Comparison of ENCODE assay signal across 8 cellular contexts in the genomic region with DNA sequence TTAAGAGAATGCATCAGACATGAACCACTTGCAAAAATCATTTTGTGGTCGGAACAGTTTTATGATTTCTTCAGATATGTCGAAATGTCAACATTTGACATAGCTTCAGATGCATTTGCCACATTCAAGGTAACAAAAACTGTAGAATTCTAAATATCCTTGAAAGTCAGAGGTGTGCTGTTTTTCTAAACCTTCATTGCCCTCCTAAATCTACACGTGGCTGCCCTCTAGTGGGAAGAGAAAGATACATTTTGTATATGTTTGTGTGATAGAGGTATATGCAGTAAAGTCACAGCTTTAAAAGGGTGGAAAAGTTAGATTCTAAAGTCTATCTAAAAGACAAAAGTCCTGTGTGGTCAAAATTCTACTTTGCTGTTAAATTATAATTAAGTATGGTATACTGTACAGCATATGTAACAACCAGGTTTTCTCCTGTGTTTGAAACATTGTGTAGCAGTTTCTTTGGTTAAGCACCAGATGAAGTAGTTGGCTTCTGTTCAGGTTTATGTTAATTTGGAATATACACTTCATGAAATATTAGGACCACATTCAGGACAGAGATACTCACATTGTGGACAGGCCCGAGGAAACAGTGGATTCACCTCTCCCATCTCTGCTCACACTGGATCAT.
DNase-seq lines count a peak whose midpoint lies in the region; ATAC-seq, FAIRE-seq and TF ChIP-seq lines count a peak whose summit lies in the region.

No MANE protein-coding gene starts in this region.

- H3K27ac ChIP-seq in PC-3 (ENCODE audit: low read length) (peak overlapping the region; percentile 98), ascending aorta (no peak overlapping the region), keratinocyte (ENCODE audit: control insufficient read depth, insufficient read depth, low read length) (peak overlapping the region; percentile 10), tibial nerve (no peak overlapping the region)

- WGBS in tibial nerve, 2 donors = 53 to 59% methylated on average over 4 of the region's 4 CpGs

- CTCF ChIA-PET in PC-3 (lab: Charles Lee) = interaction anchor here (0.6 to 1.7 kb wide), 12 partner anchors 24 to 639 kb away, joined by 3 to 22 read pairs (median 4); no protein-coding TSS in a partner anchor

- H3K79me2 ChIP-seq in PC-3 (ENCODE audit: low read length) (peaks cover 54% of the 10 kb centered on the region), keratinocyte (ENCODE audit: control insufficient read depth, insufficient read depth, low read length) (peaks cover 50% of the 10 kb centered on the region)

- intact Hi-C loops in PC-3 (cut with micrococcal nuclease) = loop anchor here (1.0 to 10.0 kb wide), 7 partner anchors 62 to 790 kb away; partner anchors contain the start of genes SP100 and SP140
- intact Hi-C loops in ascending aorta (cut with DNase I) = loop anchor here (1.0 kb wide), 1 partner anchor 86 kb away; no protein-coding TSS in a partner anchor

- H4K20me1 ChIP-seq in PC-3 (ENCODE audit: low read length) (no peaks in the 10 kb centered on the region), keratinocyte (ENCODE audit: control insufficient read depth, extremely low read depth, insufficient read depth, low read length) (no peaks in the 10 kb centered on the region)

- H3K4me1 ChIP-seq in PC-3 (ENCODE audit: insufficient read depth, low read length) = peaks cover 51% of the 10 kb centered on the region
- peaks cover 8 to 21% of the 10 kb centered on the region in 2 donors for H3K4me1 ChIP-seq in ascending aorta
- H3K4me1 ChIP-seq in keratinocyte (ENCODE audit: control insufficient read depth, extremely low read depth, insufficient read depth, low read length) = peaks cover 30% of the 10 kb centered on the region
- peaks cover 0 to 31% (median 10%) of the 10 kb centered on the region in 4 donors for H3K4me1 ChIP-seq in tibial nerve

- no peak for TF ChIP-seq EP300 in tibial nerve (IDR thresholded peaks at IDR 0.05)

- H3K4me3 ChIP-seq in HFF-Myc (replicated peaks; ENCODE audit: low read depth, low read length) (no peak overlapping the region), PC-3 (ENCODE audit: low read length) (no peak overlapping the region), ascending aorta (no peak overlapping the region), keratinocyte (ENCODE audit: control insufficient read depth in 2 of 3, extremely low read depth in 1 of 3, insufficient read depth in 2 of 3, low read depth in 1 of 3, low read length in 3 of 3) (no peak overlapping the region), tibial nerve (no peak overlapping the region)

- H3K9me1 ChIP-seq in keratinocyte (ENCODE audit: control insufficient read depth, extremely low read depth, insufficient read depth, low read length) = no peaks in the 10 kb centered on the region

- TF ChIP-seq POLR2A in tibial nerve (IDR thresholded peaks at IDR 0.05) = no peak

- peak; percentile 68 for DNase-seq in DMS53 (lab: John Stamatoyannopoulos, UW)
- no peak for DNase-seq in HFF-Myc (ENCODE audit: extremely low read depth, low read depth)
- peak; percentile 87 for DNase-seq in PC-3
- DNase-seq in ascending aorta (ENCODE audit: low spot score in 2 of 2) = no peak
- no peak for DNase-seq in keratinocyte (ENCODE audit: low read depth, low spot score)
- DNase-seq in tibial nerve (ENCODE audit: low spot score in 2 of 2) = peak in 1 of 2 donors; percentile 48
- no peak for DNase-seq in ureter (ENCODE audit: low spot score)

- POLR2A ChIA-PET in PC-3 (lab: Charles Lee; ENCODE audit: unreplicated experiment) = interaction anchor here (0.6 to 0.9 kb wide), 3 partner anchors 25 to 181 kb away, joined by 3 to 4 read pairs (median 3); no protein-coding TSS in a partner anchor

- H2AFZ ChIP-seq in PC-3 (ENCODE audit: low read length) = no peak overlapping the region
- no peak overlapping the region for H2AFZ ChIP-seq in keratinocyte (ENCODE audit: control insufficient read depth, low read length)

- dilution Hi-C loops in keratinocyte (cut with MboI; ENCODE audit: extremely low pct_ligation_motif_present, low sequenced_read_pairs) = no loop called here

- H3F3A ChIP-seq in PC-3 (ENCODE audit: low read length, unreplicated experiment) = peaks cover 10% of the 10 kb centered on the region

- FAIRE-seq in keratinocyte (lab: Jason Lieb, UNC) = no peak

- peak; percentile 54 for TF ChIP-seq CTCF in HFF-Myc (IDR thresholded peaks at IDR 0.05; ENCODE audit: low read depth, low read length, missing control alignments)
- peak; percentile 77 for TF ChIP-seq CTCF in PC-3 (conservative IDR thresholded peaks at IDR 0.05; ENCODE audit: low read depth, low read length)
- peak; percentile 60 to 72 (median 69) for TF ChIP-seq CTCF in ascending aorta (IDR thresholded peaks at IDR 0.05)
- TF ChIP-seq CTCF in keratinocyte (optimal IDR thresholded peaks at IDR 0.05 in 1 of 3, IDR thresholded peaks at IDR 0.05 in 1 of 3, conservative IDR thresholded peaks at IDR 0.05 in 1 of 3; ENCODE audit: extremely low read depth in 1 of 3, insufficient read depth in 2 of 3, low read length in 3 of 3) = peak in 2 of 3 experiments; percentile 37 to 52
- TF ChIP-seq CTCF in tibial nerve (IDR thresholded peaks at IDR 0.05) = peak; percentile 29 to 54 (median 46)

- no peaks in the 10 kb centered on the region for H3K9me2 ChIP-seq in PC-3 (replicated peaks; ENCODE audit: low read length)

- H3K36me3 ChIP-seq in PC-3 (ENCODE audit: low read depth, low read length) (peaks cover 17% of the 10 kb centered on the region), ascending aorta (peaks cover 18% of the 10 kb centered on the region in 2 donors), keratinocyte (ENCODE audit: control insufficient read depth in 2 of 2, extremely low read depth in 1 of 2, insufficient read depth in 2 of 2, low read length in 2 of 2) (peaks cover 13 to 43% of the 10 kb centered on the region in 2 experiments), tibial nerve (peaks cover 0 to 34% (median 0%) of the 10 kb centered on the region in 3 donors)

- ATAC-seq in PC-3 (peak; percentile 28), HG03108 (IDR thresholded peaks at IDR 0.05; ENCODE audit: unreplicated experiment) (no peak)

- H3K4me2 ChIP-seq in PC-3 (ENCODE audit: low read length) = peak overlapping the region; percentile 46; the same call in 1 of the 2 replicates
- H3K4me2 ChIP-seq in keratinocyte (ENCODE audit: control insufficient read depth, extremely low read depth, insufficient read depth, low read depth, low read length) = no peak overlapping the region

- no peaks in the 10 kb centered on the region for H3K9me3 ChIP-seq in PC-3 (ENCODE audit: low read length)
- H3K9me3 ChIP-seq in ascending aorta = no peaks in the 10 kb centered on the region
- no peaks in the 10 kb centered on the region for H3K9me3 ChIP-seq in keratinocyte (ENCODE audit: control insufficient read depth, low read depth, low read length)
- H3K9me3 ChIP-seq in tibial nerve = no peaks in the 10 kb centered on the region

- BruUV-seq in PC-3 (replicated peaks; lab: Mats Ljungman, UMichigan) = no TSS peak

- H3K9ac ChIP-seq in PC-3 (ENCODE audit: low read length) = peak overlapping the region; percentile 42; the same call in 1 of the 2 replicates
- H3K9ac ChIP-seq in keratinocyte (ENCODE audit: control insufficient read depth, extremely low read depth, insufficient read depth, low read length) = no peak overlapping the region

- H3K27me3 ChIP-seq in PC-3 (ENCODE audit: low read length) = no peaks in the 10 kb centered on the region
- no peaks in the 10 kb centered on the region for H3K27me3 ChIP-seq in ascending aorta
- no peaks in the 10 kb centered on the region for H3K27me3 ChIP-seq in keratinocyte (ENCODE audit: control insufficient read depth, extremely low read depth, insufficient read depth, low read length)
- H3K27me3 ChIP-seq in tibial nerve = no peaks in the 10 kb centered on the region

Comparison
In these comparisons a context has a peak if more than half of its experiments do, and no peak if none do; other contexts are left out.
1. DNase-seq: peak in DMS53 (single experiment) and PC-3 (single experiment); none in HFF-Myc (single experiment), ascending aorta (0 of 2), keratinocyte (single experiment) and ureter (single experiment).
2. H3K27ac ChIP-seq: peak in PC-3 (single experiment) and keratinocyte (single experiment); none in ascending aorta (0 of 2) and tibial nerve (0 of 4).
3. Peak in every context shown above with its lines, with median percentiles within 50 percentile points of each other: CTCF ChIP-seq.